ENCODE assay signal across 36 cellular contexts in genomic region chr2:116061023-116061422, GRCh38.
"Had no signal": no experiment of that assay in that cellular context is flagged by ENCODE, and none has a peak within 500 bp of the region (broad histone marks: within the 10 kb centered on the region; RNA-seq: fewer than 3 reads in every experiment).

No MANE protein-coding gene starts in this region.

- H3K27me3 Mint-ChIP-seq: activated CD4-positive, alpha-beta memory T cell treated with anti-CD3 and anti-CD28 coated beads, Interleukin-2, amount 10 ng/mL, durations not matched to agents 7 days and 5 days; activated CD4-positive, alpha-beta T cell treated with anti-CD3 and anti-CD28 coated beads for 36 hours; activated CD4-positive, alpha-beta T cell treated with anti-CD3 and anti-CD28 coated beads, Interleukin-2, amount 10 ng/mL, durations not matched to agents 7 days and 5 days; activated CD8-positive, alpha-beta memory T cell treated with anti-CD3 and anti-CD28 coated beads, Interleukin-2, amount 10 ng/mL, durations not matched to agents 7 days and 5 days; activated naive CD8-positive, alpha-beta T cell treated with anti-CD3 and anti-CD28 coated beads for 36 hours; activated T-cell treated with anti-CD3 and anti-CD28 coated beads, Interleukin-2, amount 50 U/mL, for 24 hours; activated T-helper 17 cell treated with anti-CD3 and anti-CD28 coated beads, Interleukin-2, amount 50 U/mL, for 72 hours had no signal

- H3K4me1 ChIP-seq: adrenal gland, body of pancreas, breast epithelium had no signal

- H3K9me3 ChIP-seq: adrenal gland, body of pancreas, breast epithelium had no signal

- ATAC-seq: activated CD4-positive, alpha-beta T cell treated with anti-CD3 and anti-CD28 coated beads for 36 hours; activated CD4-positive, CD25-positive, alpha-beta regulatory T cell treated with anti-CD3 and anti-CD28 coated beads, Interleukin-2, amount 50 U/mL, for 24 hours; activated CD8-positive, alpha-beta memory T cell treated with anti-CD3 and anti-CD28 coated beads, Interleukin-2, amount 10 ng/mL, durations not matched to agents 7 days and 5 days; activated CD8-positive, alpha-beta T cell treated with anti-CD3 and anti-CD28 coated beads, Interleukin-2, amount 10 ng/mL, durations not matched to agents 7 days and 5 days; activated naive CD4-positive, alpha-beta T cell treated with anti-CD3 and anti-CD28 coated beads, Interleukin-2, amount 50 U/mL, for 72 hours; activated T-helper 17 cell treated with anti-CD3 and anti-CD28 coated beads, Interleukin-2, amount 50 U/mL, for 72 hours; body of pancreas; WTC11 had no signal

- H3K4me3 Mint-ChIP-seq: activated CD4-positive, alpha-beta memory T cell treated with anti-CD3 and anti-CD28 coated beads, Interleukin-2, amount 10 ng/mL, durations not matched to agents 7 days and 5 days; activated CD4-positive, alpha-beta T cell treated with anti-CD3 and anti-CD28 coated beads for 36 hours; activated CD4-positive, alpha-beta T cell treated with anti-CD3 and anti-CD28 coated beads, Interleukin-2, amount 10 ng/mL, durations not matched to agents 7 days and 5 days; activated CD8-positive, alpha-beta memory T cell treated with anti-CD3 and anti-CD28 coated beads, Interleukin-2, amount 10 ng/mL, durations not matched to agents 7 days and 5 days; activated CD8-positive, alpha-beta T cell treated with anti-CD3 and anti-CD28 coated beads, Interleukin-2, amount 10 ng/mL, durations not matched to agents 7 days and 5 days; activated naive CD4-positive, alpha-beta T cell treated with anti-CD3 and anti-CD28 coated beads for 36 hours; activated naive CD8-positive, alpha-beta T cell treated with anti-CD3 and anti-CD28 coated beads for 36 hours; activated T-cell treated with anti-CD3 and anti-CD28 coated beads, Interleukin-2, amount 50 U/mL, for 24 hours; activated T-helper 1 cell treated with anti-CD3 and anti-CD28 coated beads, Interleukin-12 subunit alpha, Interleukin-12 subunit beta, Interleukin-2, Interleukin-4 antibody, amounts not matched to agents 30 ng/mL and 10 ng/mL and 1 ng/mL, durations not matched to agents 14 hours and 24 hours and 36 hours; activated T-helper 17 cell treated with anti-CD3 and anti-CD28 coated beads, Interleukin-2, amount 50 U/mL, for 72 hours; T-helper 1 cell treated with Interleukin-12 subunit alpha and Interleukin-12 subunit beta and Interleukin-4 antibody, amounts not matched to agents 30 μg/mL and 1 μg/mL, for 36 hours; T-helper 2 cell treated with Interferon-gamma antibody and Interleukin-4, amounts not matched to agents 5 μg/mL and 100 μg/mL, for 36 hours; WTC11 had no signal

- H3K4me3 ChIP-seq: adrenal gland, body of pancreas, breast epithelium had no signal

- H3K27me3 ChIP-seq: adrenal gland, body of pancreas, brain microvascular endothelial cell, breast epithelium had no signal

- H3K27ac Mint-ChIP-seq: activated CD4-positive, alpha-beta memory T cell treated with anti-CD3 and anti-CD28 coated beads, Interleukin-2, amount 10 ng/mL, durations not matched to agents 7 days and 5 days; activated CD4-positive, alpha-beta T cell treated with anti-CD3 and anti-CD28 coated beads for 36 hours; activated CD4-positive, alpha-beta T cell treated with anti-CD3 and anti-CD28 coated beads, Interleukin-2, amount 10 ng/mL, durations not matched to agents 7 days and 5 days; activated CD8-positive, alpha-beta memory T cell treated with anti-CD3 and anti-CD28 coated beads, Interleukin-2, amount 10 ng/mL, durations not matched to agents 7 days and 5 days; activated CD8-positive, alpha-beta T cell treated with anti-CD3 and anti-CD28 coated beads, Interleukin-2, amount 10 ng/mL, durations not matched to agents 7 days and 5 days; activated naive CD4-positive, alpha-beta T cell treated with anti-CD3 and anti-CD28 coated beads for 36 hours; activated naive CD4-positive, alpha-beta T cell treated with anti-CD3 and anti-CD28 coated beads, Interleukin-2, amount 50 U/mL, for 72 hours; activated naive CD8-positive, alpha-beta T cell treated with anti-CD3 and anti-CD28 coated beads for 36 hours; activated T-cell treated with anti-CD3 and anti-CD28 coated beads, Interleukin-2, amount 50 U/mL, for 24 hours; activated T-helper 1 cell treated with anti-CD3 and anti-CD28 coated beads, Interleukin-12 subunit alpha, Interleukin-12 subunit beta, Interleukin-2, Interleukin-4 antibody, amounts not matched to agents 30 ng/mL and 10 ng/mL and 1 ng/mL, durations not matched to agents 14 hours and 24 hours and 36 hours; activated T-helper 17 cell treated with anti-CD3 and anti-CD28 coated beads, Interleukin-2, amount 50 U/mL, for 72 hours; T-helper 1 cell treated with Interleukin-12 subunit alpha and Interleukin-12 subunit beta and Interleukin-4 antibody, amounts not matched to agents 30 μg/mL and 1 μg/mL, for 36 hours; T-helper 2 cell treated with Interferon-gamma antibody and Interleukin-4, amounts not matched to agents 5 μg/mL and 100 μg/mL, for 36 hours; WTC11 had no signal

- H3K27ac ChIP-seq: adrenal gland, body of pancreas, brain microvascular endothelial cell, breast epithelium, VCaP had no signal

- H3K4me1 Mint-ChIP-seq: activated CD4-positive, alpha-beta memory T cell treated with anti-CD3 and anti-CD28 coated beads, Interleukin-2, amount 10 ng/mL, durations not matched to agents 7 days and 5 days; activated CD4-positive, alpha-beta T cell treated with anti-CD3 and anti-CD28 coated beads for 36 hours; activated CD4-positive, alpha-beta T cell treated with anti-CD3 and anti-CD28 coated beads, Interleukin-2, amount 10 ng/mL, durations not matched to agents 7 days and 5 days; activated CD8-positive, alpha-beta memory T cell treated with anti-CD3 and anti-CD28 coated beads, Interleukin-2, amount 10 ng/mL, durations not matched to agents 7 days and 5 days; activated naive CD8-positive, alpha-beta T cell treated with anti-CD3 and anti-CD28 coated beads for 36 hours; activated T-helper 17 cell treated with anti-CD3 and anti-CD28 coated beads, Interleukin-2, amount 50 U/mL, for 72 hours had no signal

- H3K36me3 ChIP-seq: adrenal gland, brain microvascular endothelial cell, breast epithelium had no signal

- DNase-seq: activated CD4-positive, alpha-beta memory T cell treated with anti-CD3 and anti-CD28 coated beads, Interleukin-2, amount 10 ng/mL, durations not matched to agents 7 days and 5 days; activated CD4-positive, alpha-beta T cell treated with anti-CD3 and anti-CD28 coated beads for 1 hour; activated CD4-positive, alpha-beta T cell treated with anti-CD3 and anti-CD28 coated beads for 36 hours; activated CD4-positive, alpha-beta T cell treated with anti-CD3 and anti-CD28 coated beads for 48 hours; activated CD4-positive, alpha-beta T cell treated with anti-CD3 and anti-CD28 coated beads, Interleukin-2, amount 10 ng/mL, durations not matched to agents 7 days and 5 days; activated CD4-positive, alpha-beta T cell treated with anti-CD3 and anti-CD28 coated beads, Interleukin-2, amount 50 U/mL, for 48 hours; activated CD4-positive, CD25-positive, alpha-beta regulatory T cell; activated CD8-positive, alpha-beta memory T cell treated with anti-CD3 and anti-CD28 coated beads for 24 hours; activated CD8-positive, alpha-beta memory T cell treated with anti-CD3 and anti-CD28 coated beads, Interleukin-2, amount 10 ng/mL, durations not matched to agents 7 days and 5 days; activated CD8-positive, alpha-beta memory T cell treated with anti-CD3 and anti-CD28 coated beads, Interleukin-2, amount 50 U/mL, for 48 hours; activated CD8-positive, alpha-beta T cell treated with anti-CD3 and anti-CD28 coated beads, Interleukin-2, amount 10 ng/mL, durations not matched to agents 7 days and 5 days; activated effector memory CD4-positive, alpha-beta T cell treated with anti-CD3 and anti-CD28 coated beads, Interleukin-2, amount 50 U/mL, for 16 hours; activated gamma-delta T cell treated with Interleukin-2 at 50 U/mL for 16 hours; activated naive CD4-positive, alpha-beta T cell; activated naive CD4-positive, alpha-beta T cell treated with anti-CD3 and anti-CD28 coated beads for 36 hours; activated naive CD4-positive, alpha-beta T cell treated with anti-CD3 and anti-CD28 coated beads, Interleukin-2, amount 50 U/mL, for 16 hours; activated naive CD8-positive, alpha-beta T cell treated with anti-CD3 and anti-CD28 coated beads for 36 hours; activated T-cell treated with anti-CD3 and anti-CD28 coated beads, Interleukin-2, amount 50 U/mL, for 24 hours; activated T-cell treated with anti-CD3 and anti-CD28 coated beads, Interleukin-2, amount 50 U/mL, for 48 hours; adrenal gland; amniotic stem cell; aorta; body of pancreas; brain microvascular endothelial cell; central memory CD4-positive, alpha-beta T cell; T-helper 2 cell; T-helper 9 cell had no signal

- H3K36me3 Mint-ChIP-seq: activated CD8-positive, alpha-beta memory T cell treated with anti-CD3 and anti-CD28 coated beads, Interleukin-2, amount 10 ng/mL, durations not matched to agents 7 days and 5 days; activated naive CD4-positive, alpha-beta T cell treated with anti-CD3 and anti-CD28 coated beads, Interleukin-2, amount 50 U/mL, for 72 hours; activated naive CD8-positive, alpha-beta T cell treated with anti-CD3 and anti-CD28 coated beads for 36 hours had no signal
